Comparison of ENCODE assay signal across 9 cellular contexts in the genomic region with DNA sequence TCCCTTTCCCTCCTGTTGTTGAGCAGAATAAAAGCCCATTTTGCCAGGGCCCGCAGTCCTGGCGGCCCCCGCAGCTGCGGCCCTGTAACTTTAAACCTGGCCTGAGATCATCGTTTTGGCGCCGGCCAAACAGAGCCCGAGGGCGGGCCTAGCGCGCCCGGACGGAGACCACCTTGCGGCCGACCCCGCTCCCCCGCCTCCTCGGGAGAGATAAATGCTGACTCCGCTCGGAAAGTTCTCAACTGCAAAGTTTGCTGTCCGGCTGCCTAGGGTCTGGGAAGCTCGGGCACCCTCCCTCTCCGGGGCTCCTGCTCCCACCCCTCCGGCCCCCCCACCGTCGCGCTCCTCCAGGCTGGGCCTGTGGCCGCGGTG. TPM values are rescaled to one million over a fixed set of nuclear protein-coding genes. Genes with fewer than 3 reads are reported as not detected.
DNase-seq lines count a peak whose midpoint lies in the region; ATAC-seq and TF ChIP-seq lines count a peak whose summit lies in the region.
"Had no signal": no experiment of that assay in that cellular context is flagged by ENCODE, and none has a peak within 500 bp of the region (broad histone marks: within the 10 kb centered on the region; RNA-seq: fewer than 3 reads in every experiment).

A gene with protein sequence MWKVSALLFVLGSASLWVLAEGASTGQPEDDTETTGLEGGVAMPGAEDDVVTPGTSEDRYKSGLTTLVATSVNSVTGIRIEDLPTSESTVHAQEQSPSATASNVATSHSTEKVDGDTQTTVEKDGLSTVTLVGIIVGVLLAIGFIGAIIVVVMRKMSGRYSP (plus strand): TSS at position 241 of the 372 bp plus-strand sequence. CDS start 202 bp downstream, outside the sequence.

- peak in 1 of 2 donors; percentile 47 for TF ChIP-seq EP300 in tibial nerve (IDR thresholded peaks at IDR 0.05)

- H3K27ac ChIP-seq in RWPE2 (ENCODE audit: poor library complexity, severe bottlenecking) (peak within 1 kb of the TSS; percentile 95), fibroblast of lung (ENCODE audit: insufficient read depth, low read length) (no peak within 1 kb of the TSS), mesodermal cell (ENCODE audit: low read depth, low read length, severe bottlenecking) (peak within 1 kb of the TSS; percentile 41), tibial nerve (peak within 1 kb of the TSS; percentile 81 to 95 (median 87))

- ATAC-seq in RWPE2 (ENCODE audit: low read depth), result peak; percentile 28
- ATAC-seq in activated CD8-positive, alpha-beta T cell treated with anti-CD3 and anti-CD28 coated beads, Interleukin-2, amount 10 ng/mL, durations not matched to agents 7 days and 5 days, result no peak
- no peak for ATAC-seq in HG03196 (IDR thresholded peaks at IDR 0.05; ENCODE audit: unreplicated experiment)

- H3K9me3 ChIP-seq in RWPE2 (ENCODE audit: severe bottlenecking) (no peaks in the 10 kb centered on the region), fibroblast of lung (ENCODE audit: control insufficient read depth, insufficient read depth, low read depth, low read length) (no peaks in the 10 kb centered on the region), mesodermal cell (ENCODE audit: control insufficient read depth, low read length) (no peaks in the 10 kb centered on the region), tibial nerve (no peaks in the 10 kb centered on the region)

- H2AFZ ChIP-seq in fibroblast of lung (ENCODE audit: low read length), result no peak within 1 kb of the TSS

- peak in 1 of 2 donors; percentile 14 for TF ChIP-seq POLR2A in tibial nerve (IDR thresholded peaks at IDR 0.05)

- no peaks in the 10 kb centered on the region for H3K4me1 Mint-ChIP-seq in activated CD8-positive, alpha-beta T cell treated with anti-CD3 and anti-CD28 coated beads, Interleukin-2, amount 10 ng/mL, durations not matched to agents 7 days and 5 days (ENCODE audit: low read depth)
- H3K4me1 Mint-ChIP-seq in CD14-positive monocyte, result peaks cover 12% of the 10 kb centered on the region

- peaks cover 47% of the 10 kb centered on the region for H3K27me3 Mint-ChIP-seq in activated CD8-positive, alpha-beta T cell treated with anti-CD3 and anti-CD28 coated beads, Interleukin-2, amount 10 ng/mL, durations not matched to agents 7 days and 5 days (ENCODE audit: low read depth)
- peaks cover 73 to 84% (median 73%) of the 10 kb centered on the region in 3 donors for H3K27me3 Mint-ChIP-seq in CD14-positive monocyte (ENCODE audit: low read depth in 3 of 3)

- intact Hi-C loops in CD14-positive monocyte (cut with micrococcal nuclease), result no loop called here

- no peaks in the 10 kb centered on the region for H3K9me3 Mint-ChIP-seq in activated CD8-positive, alpha-beta T cell treated with anti-CD3 and anti-CD28 coated beads, Interleukin-2, amount 10 ng/mL, durations not matched to agents 7 days and 5 days (ENCODE audit: insufficient read depth)
- peaks cover 0 to 12% (median 4%) of the 10 kb centered on the region in 7 donors for H3K9me3 Mint-ChIP-seq in CD14-positive monocyte

- H3K27me3 ChIP-seq in RWPE2 (ENCODE audit: insufficient read depth, poor library complexity, severe bottlenecking) (no peaks in the 10 kb centered on the region), fibroblast of lung (ENCODE audit: control insufficient read depth, insufficient read depth, low read length) (no peaks in the 10 kb centered on the region), tibial nerve (peaks cover 0 to 8% of the 10 kb centered on the region in 2 donors)

- H3K36me3 Mint-ChIP-seq in activated CD8-positive, alpha-beta T cell treated with anti-CD3 and anti-CD28 coated beads, Interleukin-2, amount 10 ng/mL, durations not matched to agents 7 days and 5 days (ENCODE audit: low read depth), result no peaks in the 10 kb centered on the region
- peaks cover 0 to 8% of the 10 kb centered on the region in 2 donors for H3K36me3 Mint-ChIP-seq in CD14-positive monocyte

- peaks cover 37% of the 10 kb centered on the region for H3K4me1 ChIP-seq in RWPE2 (ENCODE audit: insufficient read depth, poor library complexity, severe bottlenecking)
- H3K4me1 ChIP-seq in fibroblast of lung (ENCODE audit: control insufficient read depth, extremely low read depth, insufficient read depth, low read length), result no peaks in the 10 kb centered on the region
- peaks cover 19% of the 10 kb centered on the region for H3K4me1 ChIP-seq in mesodermal cell (ENCODE audit: control insufficient read depth, insufficient read depth, low read length, poor library complexity, severe bottlenecking)
- peaks cover 0 to 54% (median 21%) of the 10 kb centered on the region in 4 donors for H3K4me1 ChIP-seq in tibial nerve

- no peak within 1 kb of the TSS for H3K9ac ChIP-seq in fibroblast of lung (ENCODE audit: insufficient read depth, low read length)

- H3K79me2 ChIP-seq in fibroblast of lung (ENCODE audit: control insufficient read depth, insufficient read depth, low read length), result no peaks in the 10 kb centered on the region

- H3K4me3 Mint-ChIP-seq in activated CD8-positive, alpha-beta T cell treated with anti-CD3 and anti-CD28 coated beads, Interleukin-2, amount 10 ng/mL, durations not matched to agents 7 days and 5 days, result no peak within 1 kb of the TSS
- peak within 1 kb of the TSS in 1 of 2 donors; percentile 81 for H3K4me3 Mint-ChIP-seq in CD14-positive monocyte

- no peaks in the 10 kb centered on the region for H4K20me1 ChIP-seq in fibroblast of lung (ENCODE audit: control insufficient read depth, extremely low read depth, insufficient read depth, low read length)

- TF ChIP-seq CTCF in RWPE2 (IDR thresholded peaks at IDR 0.05; ENCODE audit: poor library complexity, severe bottlenecking), result no peak
- TF ChIP-seq CTCF in fibroblast of lung (conservative IDR thresholded peaks at IDR 0.05 in 1 of 2, IDR thresholded peaks at IDR 0.05 in 1 of 2; ENCODE audit: low read depth in 1 of 2, low read length in 2 of 2), result no peak
- no peak for TF ChIP-seq CTCF in tibial nerve (IDR thresholded peaks at IDR 0.05)
- no peak for TF ChIP-seq CTCF in CD14-positive monocyte (IDR thresholded peaks at IDR 0.05)

- H3K27ac Mint-ChIP-seq in activated CD8-positive, alpha-beta T cell treated with anti-CD3 and anti-CD28 coated beads, Interleukin-2, amount 10 ng/mL, durations not matched to agents 7 days and 5 days, result no peak within 1 kb of the TSS
- H3K27ac Mint-ChIP-seq in CD14-positive monocyte, result peak within 1 kb of the TSS in 1 of 7 donors; percentile 18

- DNase-seq in RWPE2 (ENCODE audit: low spot score) (no peak), fibroblast of lung (ENCODE audit: low read depth in 2 of 2) (peak; percentile 12 to 75), tibial nerve (ENCODE audit: low spot score in 2 of 2) (no peak), CD14-positive monocyte (ENCODE audit: low spot score) (no peak), AG08395 (ENCODE audit: low spot score) (no peak)
- DNase-seq in activated CD8-positive, alpha-beta T cell treated with anti-CD3 and anti-CD28 coated beads, Interleukin-2, amount 10 ng/mL, durations not matched to agents 7 days and 5 days, result no peak
- DNase-seq: effector CD8-positive, alpha-beta T cell had no signal

- POLR2A ChIA-PET in activated CD8-positive, alpha-beta T cell treated with anti-CD3 and anti-CD28 coated beads, Interleukin-2, amount 10 ng/mL, durations not matched to agents 7 days and 5 days (lab: Charles Lee), result no interaction called here

- WGBS in mesodermal cell (ENCODE audit: insufficient coverage in 2 of 2), 2 experiments, result 0% methylated on average over 11 to 21 of the region's 29 CpGs
- 0 to 1% methylated on average over 29 of the region's 29 CpGs for WGBS in tibial nerve, 2 donors

- CTCF ChIA-PET in activated CD8-positive, alpha-beta T cell treated with anti-CD3 and anti-CD28 coated beads, Interleukin-2, amount 10 ng/mL, durations not matched to agents 7 days and 5 days (lab: Charles Lee), result no interaction called here

- H3K36me3 ChIP-seq in RWPE2 (ENCODE audit: low read depth) (no peaks in the 10 kb centered on the region), fibroblast of lung (ENCODE audit: control insufficient read depth, insufficient read depth, low read length) (no peaks in the 10 kb centered on the region), mesodermal cell (ENCODE audit: control insufficient read depth, insufficient read depth, low read length) (no peaks in the 10 kb centered on the region), tibial nerve (no peaks in the 10 kb centered on the region)

- H3K4me3 ChIP-seq in RWPE2 (ENCODE audit: severe bottlenecking) (peak within 1 kb of the TSS; percentile 45), fibroblast of lung (replicated peaks in 1 of 4; ENCODE audit: control extremely low read depth in 1 of 4, insufficient read depth in 1 of 4, low read depth in 3 of 4, low read length in 4 of 4) (peak within 1 kb of the TSS in 2 of 4 experiments; percentile 39 to 48), mesodermal cell (ENCODE audit: extremely low read depth, insufficient read depth, low read length, poor library complexity, severe bottlenecking) (peak within 1 kb of the TSS; percentile 57), tibial nerve (peak within 1 kb of the TSS; percentile 38 to 62 (median 54))

- H3K4me2 ChIP-seq in fibroblast of lung (ENCODE audit: extremely low read depth, insufficient read depth, low read length), result peak within 1 kb of the TSS; percentile 8

RNA-seq across cellular contexts. Expression of the gene that starts here (rescaled TPM):
- total RNA-seq in fibroblast of lung, result 3.1 and 7.4 TPM in 2 replicates
- 1.5 and 6.0 TPM in 2 replicates for polyA plus RNA-seq in fibroblast of lung
- polyA plus RNA-seq in fibroblast of lung (2012), result 1.7 and 5.2 TPM in 2 replicates
- polyA minus RNA-seq in fibroblast of lung (ENCODE audit: low replicate concordance), result 0.20 and 0.41 TPM in 2 replicates
- 17.4 TPM for polyA plus RNA-seq in mesodermal cell (2013, experiment 1 of 2)
- 20.3 TPM for polyA plus RNA-seq in mesodermal cell (2013, experiment 2 of 2)
- 10 to 100 TPM; 16.2 to 25.7 (median 21.2) TPM for total RNA-seq in tibial nerve
- not detected for total RNA-seq in activated CD8-positive, alpha-beta T cell treated with anti-CD3 and anti-CD28 coated beads, Interleukin-2, amount 10 ng/mL, durations not matched to agents 7 days and 5 days
- not detected for polyA plus RNA-seq in CD14-positive monocyte

Comparison
In these comparisons a context has a peak if more than half of its experiments do, and no peak if none do; other contexts are left out.
1. DNase-seq: peak in fibroblast of lung (2 of 2); none in RWPE2 (single experiment), tibial nerve (0 of 2), activated CD8-positive, alpha-beta T cell treated with anti-CD3 and anti-CD28 coated beads, Interleukin-2, amount 10 ng/mL, durations not matched to agents 7 days and 5 days (single experiment), CD14-positive monocyte (single experiment) and AG08395 (single experiment).